Comparison of ENCODE assay signal across 23 cellular contexts in the genomic region with DNA sequence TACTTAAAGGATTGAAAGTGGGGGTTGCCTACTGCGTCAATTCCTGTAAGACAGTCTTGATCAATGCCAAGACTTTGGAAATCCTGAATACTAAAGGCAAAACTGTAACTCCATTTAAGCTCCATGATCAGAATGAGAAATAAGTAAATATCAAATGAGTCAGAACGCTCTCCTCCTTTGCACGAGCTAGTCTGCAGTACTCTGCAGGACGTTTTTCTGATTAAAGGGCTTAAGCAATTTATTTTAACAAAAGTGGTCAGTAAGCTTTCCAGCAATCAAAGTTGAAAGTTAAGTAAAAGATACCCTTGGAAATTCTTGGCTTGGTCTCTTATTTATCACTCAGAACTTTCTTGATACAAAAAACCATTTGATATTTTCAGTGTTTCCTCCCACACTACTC. TPM values are rescaled to one million over a fixed set of nuclear protein-coding genes. Genes with fewer than 3 reads are reported as not detected.
"Had no signal": no experiment of that assay in that cellular context is flagged by ENCODE, and none has a peak within 500 bp of the region (broad histone marks: within the 10 kb centered on the region; RNA-seq: fewer than 3 reads in every experiment).

No MANE protein-coding gene starts in this region.

- H3K4me1 ChIP-seq: parathyroid adenoma, thyroid gland, upper lobe of right lung had no signal

- H3K27ac ChIP-seq: dorsolateral prefrontal cortex, esophagus muscularis mucosa, heart right ventricle, parathyroid adenoma, thyroid gland, upper lobe of right lung had no signal

- H3K9me3 ChIP-seq: esophagus muscularis mucosa, heart right ventricle, thyroid gland, upper lobe of right lung had no signal

- H3K27ac Mint-ChIP-seq: activated B cell treated with CpG ODN at 0.5 μM for 24 hours; activated CD4-positive, alpha-beta memory T cell treated with anti-CD3 and anti-CD28 coated beads for 36 hours; activated naive CD4-positive, alpha-beta T cell treated with anti-CD3 and anti-CD28 coated beads, Interleukin-2, amount 10 ng/mL, durations not matched to agents 7 days and 5 days; effector memory CD8-positive, alpha-beta T cell; natural killer cell; stimulated activated naive CD8-positive, alpha-beta T cell treated with anti-CD3 and anti-CD28 coated beads, Interleukin-15, Interleukin-2, amounts not matched to agents 100 ng/mL and 50 ng/mL, for 24 hours had no signal

- H3K27me3 ChIP-seq: esophagus muscularis mucosa, heart right ventricle, thyroid gland, upper lobe of right lung had no signal

- H3K4me3 ChIP-seq: dorsolateral prefrontal cortex, esophagus muscularis mucosa, heart right ventricle, lung, thyroid gland, upper lobe of right lung had no signal

- ATAC-seq: effector memory CD8-positive, alpha-beta T cell; heart right ventricle; left lobe of liver; natural killer cell; right cardiac atrium; upper lobe of right lung had no signal

- H3K9me3 Mint-ChIP-seq: activated B cell treated with CpG ODN at 0.5 μM for 24 hours; activated CD4-positive, alpha-beta memory T cell treated with anti-CD3 and anti-CD28 coated beads for 36 hours; activated naive CD4-positive, alpha-beta T cell treated with anti-CD3 and anti-CD28 coated beads, Interleukin-2, amount 10 ng/mL, durations not matched to agents 7 days and 5 days; brain; effector memory CD8-positive, alpha-beta T cell; natural killer cell; stimulated activated naive CD8-positive, alpha-beta T cell treated with anti-CD3 and anti-CD28 coated beads, Interleukin-15, Interleukin-2, amounts not matched to agents 100 ng/mL and 50 ng/mL, for 24 hours had no signal

- H3K4me3 Mint-ChIP-seq: activated B cell treated with CpG ODN at 0.5 μM for 24 hours; activated CD4-positive, alpha-beta memory T cell treated with anti-CD3 and anti-CD28 coated beads for 36 hours; activated naive CD4-positive, alpha-beta T cell treated with anti-CD3 and anti-CD28 coated beads, Interleukin-2, amount 10 ng/mL, durations not matched to agents 7 days and 5 days; brain; effector memory CD8-positive, alpha-beta T cell; natural killer cell; stimulated activated naive CD8-positive, alpha-beta T cell treated with anti-CD3 and anti-CD28 coated beads, Interleukin-15, Interleukin-2, amounts not matched to agents 100 ng/mL and 50 ng/mL, for 24 hours had no signal

- H3K36me3 Mint-ChIP-seq: activated CD4-positive, alpha-beta memory T cell treated with anti-CD3 and anti-CD28 coated beads for 36 hours; activated naive CD4-positive, alpha-beta T cell treated with anti-CD3 and anti-CD28 coated beads, Interleukin-2, amount 10 ng/mL, durations not matched to agents 7 days and 5 days; brain; natural killer cell had no signal

- H3K36me3 ChIP-seq: esophagus muscularis mucosa, heart right ventricle, thyroid gland, upper lobe of right lung had no signal

- DNase-seq: activated B cell treated with CpG ODN at 0.5 μM for 24 hours; activated CD4-positive, alpha-beta memory T cell treated with anti-CD3 and anti-CD28 coated beads for 36 hours; activated CD4-positive, alpha-beta T cell treated with anti-CD3 and anti-CD28 coated beads for 48 hours; activated effector memory CD4-positive, alpha-beta T cell treated with anti-CD3 and anti-CD28 coated beads, Interleukin-2, amount 50 U/mL, for 16 hours; activated naive CD4-positive, alpha-beta T cell treated with anti-CD3 and anti-CD28 coated beads, Interleukin-2, amount 10 ng/mL, durations not matched to agents 7 days and 5 days; caudate nucleus; dorsolateral prefrontal cortex; effector memory CD8-positive, alpha-beta T cell; heart right ventricle; kidney; midbrain; natural killer cell; right cardiac atrium; substantia nigra; T-helper 9 cell; thyroid gland; upper lobe of right lung had no signal

- H3K4me1 Mint-ChIP-seq: activated B cell treated with CpG ODN at 0.5 μM for 24 hours; activated naive CD4-positive, alpha-beta T cell treated with anti-CD3 and anti-CD28 coated beads, Interleukin-2, amount 10 ng/mL, durations not matched to agents 7 days and 5 days; natural killer cell had no signal

RNA-seq across cellular contexts. Expression of gene ARHGAP29, which starts 35.7 kb away (rescaled TPM):
- total RNA-seq: activated B cell treated with CpG ODN at 0.5 μM for 24 hours had no signal
